ENCODE assay signal across 10 cellular contexts in the genomic region with DNA sequence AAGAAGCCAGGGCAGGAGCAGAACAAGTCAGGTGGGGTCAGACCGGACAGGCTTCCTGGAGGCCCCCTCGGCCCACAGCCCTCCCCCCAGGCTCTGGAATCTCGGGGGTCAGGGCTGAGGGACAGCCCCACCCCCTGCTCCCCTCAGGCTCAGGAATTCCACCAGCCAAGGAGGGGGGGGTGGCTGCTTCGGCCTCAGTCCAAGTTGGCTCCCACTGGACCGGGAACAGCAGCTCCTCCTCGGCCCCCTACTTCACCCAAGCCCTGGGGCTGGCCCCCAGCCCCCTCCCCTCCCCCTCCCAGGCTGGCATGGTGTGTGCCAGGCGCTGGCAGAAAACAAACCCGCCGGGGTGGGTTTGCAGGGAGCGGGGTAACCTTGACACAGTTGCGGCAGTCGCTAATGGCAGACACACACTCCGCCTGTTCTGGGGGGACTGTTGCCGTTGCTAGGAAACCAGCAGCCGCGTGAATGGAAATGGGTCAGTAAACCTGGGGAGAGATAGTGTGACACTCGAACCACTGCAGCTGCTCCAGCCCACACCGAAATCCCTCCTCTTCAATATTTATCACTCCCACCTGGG. TPM values are rescaled to one million over a fixed set of nuclear protein-coding genes. Genes with fewer than 3 reads are reported as not detected.
DNase-seq lines count a peak whose midpoint lies in the region; ATAC-seq and TF ChIP-seq lines count a peak whose summit lies in the region.
"Had no signal": no experiment of that assay in that cellular context is flagged by ENCODE, and none has a peak within 500 bp of the region (broad histone marks: within the 10 kb centered on the region; RNA-seq: fewer than 3 reads in every experiment).

No MANE protein-coding gene starts in this region.

- peaks cover 66% of the 10 kb centered on the region for H3K4me1 Mint-ChIP-seq in glutamatergic neuron (ENCODE audit: low read depth, unreplicated experiment)
- H3K4me1 Mint-ChIP-seq in activated naive CD8-positive, alpha-beta T cell treated with anti-CD3 and anti-CD28 coated beads for 36 hours = peaks cover 15% of the 10 kb centered on the region

- CTCF ChIA-PET in A673 (lab: Charles Lee) = interaction anchor here (0.7 kb wide), 1 partner anchor 905 kb away, joined by 8 read pairs; no protein-coding TSS in a partner anchor

- H3K9me2 ChIP-seq in MM.1S (replicated peaks; ENCODE audit: insufficient read depth, low read length) = no peaks in the 10 kb centered on the region

- H3K4me3 ChIP-seq in A673 (ENCODE audit: low read depth, low read length, poor library complexity, severe bottlenecking) (no peak overlapping the region), MM.1S (ENCODE audit: low read length) (no peak overlapping the region)

- no peaks in the 10 kb centered on the region for H3K27me3 ChIP-seq in A673 (replicated peaks; ENCODE audit: insufficient read depth, low read depth, low read length, poor library complexity)
- H3K27me3 ChIP-seq in MM.1S (replicated peaks; ENCODE audit: insufficient read depth, low read length) = no peaks in the 10 kb centered on the region

- peak overlapping the region; percentile 53 for H3K27ac ChIP-seq in A673 (ENCODE audit: low read depth, low read length, poor library complexity, severe bottlenecking)
- no peak overlapping the region for H3K27ac ChIP-seq in MM.1S (ENCODE audit: low read length)

- H3K4me2 ChIP-seq in MM.1S (ENCODE audit: low read depth, low read length) = no peak overlapping the region

- DNase-seq in A673 (ENCODE audit: low spot score) (no peak), NCI-H2107 treated with DMSO at 0.1 percent for 48 hours (lab: John Stamatoyannopoulos, UW; ENCODE audit: unreplicated experiment) (peak; percentile 22), glutamatergic neuron (no peak), occipital lobe (lab: John Stamatoyannopoulos, UW) (peak; percentile 34), MM.1S (no peak), activated T-cell treated with anti-CD3 and anti-CD28 coated beads for 4 hours (no peak)
- no peak for DNase-seq in activated naive CD8-positive, alpha-beta T cell treated with anti-CD3 and anti-CD28 coated beads for 36 hours
- DNase-seq: activated naive CD4-positive, alpha-beta T cell treated with Interleukin-2 at 50 U/mL for 16 hours; NCI-H226 had no signal

- peaks cover 25% of the 10 kb centered on the region for H3K27me3 Mint-ChIP-seq in glutamatergic neuron (ENCODE audit: unreplicated experiment)
- no peaks in the 10 kb centered on the region for H3K27me3 Mint-ChIP-seq in activated naive CD8-positive, alpha-beta T cell treated with anti-CD3 and anti-CD28 coated beads for 36 hours

- BruUV-seq in A673 (replicated peaks; lab: Mats Ljungman, UMichigan) = no TSS peak

- no peak overlapping the region for H2AFZ ChIP-seq in MM.1S (ENCODE audit: low read length)

- H4K20me1 ChIP-seq in MM.1S (ENCODE audit: insufficient read depth, low read length) = no peaks in the 10 kb centered on the region

- peaks cover 9% of the 10 kb centered on the region for H3K9me3 Mint-ChIP-seq in glutamatergic neuron (ENCODE audit: unreplicated experiment)
- no peaks in the 10 kb centered on the region for H3K9me3 Mint-ChIP-seq in activated naive CD8-positive, alpha-beta T cell treated with anti-CD3 and anti-CD28 coated beads for 36 hours

- no peaks in the 10 kb centered on the region for H3K36me3 ChIP-seq in A673 (ENCODE audit: insufficient read depth, low read length, poor library complexity, severe bottlenecking)
- no peaks in the 10 kb centered on the region for H3K36me3 ChIP-seq in MM.1S (replicated peaks; ENCODE audit: insufficient read depth, low read length)

- peak overlapping the region; percentile 81 for H3K27ac Mint-ChIP-seq in glutamatergic neuron (ENCODE audit: unreplicated experiment)
- no peak overlapping the region for H3K27ac Mint-ChIP-seq in activated naive CD8-positive, alpha-beta T cell treated with anti-CD3 and anti-CD28 coated beads for 36 hours

- H3F3A ChIP-seq in MM.1S (ENCODE audit: insufficient read depth, low read length) = no peaks in the 10 kb centered on the region

- H3K9me3 ChIP-seq in A673 (ENCODE audit: low read depth, low read length, poor library complexity, severe bottlenecking) = no peaks in the 10 kb centered on the region
- H3K9me3 ChIP-seq in MM.1S (replicated peaks; ENCODE audit: insufficient read depth, low read length) = no peaks in the 10 kb centered on the region

- no peak overlapping the region for H3K9ac ChIP-seq in MM.1S (ENCODE audit: low read length)

- peak overlapping the region; percentile 88 for H3K4me3 Mint-ChIP-seq in glutamatergic neuron (ENCODE audit: unreplicated experiment)
- no peak overlapping the region for H3K4me3 Mint-ChIP-seq in activated naive CD8-positive, alpha-beta T cell treated with anti-CD3 and anti-CD28 coated beads for 36 hours

- intact Hi-C loops in A673 (cut with micrococcal nuclease; ENCODE audit: unreplicated experiment) = no loop called here

- no peaks in the 10 kb centered on the region for H3K36me3 Mint-ChIP-seq in glutamatergic neuron (ENCODE audit: unreplicated experiment)
- H3K36me3 Mint-ChIP-seq in activated naive CD8-positive, alpha-beta T cell treated with anti-CD3 and anti-CD28 coated beads for 36 hours = no peaks in the 10 kb centered on the region

- H3K4me1 ChIP-seq in A673 (ENCODE audit: insufficient read depth, low read length, poor library complexity, severe bottlenecking) (peaks cover 61% of the 10 kb centered on the region), MM.1S (ENCODE audit: low read length) (peaks cover 12% of the 10 kb centered on the region)

- no peak for TF ChIP-seq CTCF in A673 (conservative IDR thresholded peaks at IDR 0.05; ENCODE audit: low read depth, low read length)
- no peak for TF ChIP-seq CTCF in glutamatergic neuron (IDR thresholded peaks at IDR 0.05; ENCODE audit: partially characterized antibody, unreplicated experiment)
- no peak for TF ChIP-seq CTCF in MM.1S (IDR thresholded peaks at IDR 0.05; ENCODE audit: low read length)

- no peak for ATAC-seq in HG02763 (IDR thresholded peaks at IDR 0.05; ENCODE audit: unreplicated experiment)

- no peaks in the 10 kb centered on the region for H3K79me2 ChIP-seq in MM.1S (ENCODE audit: low read length)

- POLR2A ChIA-PET in A673 (lab: Charles Lee; ENCODE audit: low non-redundant PET) = no interaction called here

RNA-seq across cellular contexts. Expression of a gene that starts 32.4 kb away (rescaled TPM):
- total RNA-seq in A673 (2021) = 33.2 and 34.2 TPM in 2 replicates
- 131 TPM for total RNA-seq in glutamatergic neuron (ENCODE audit: unreplicated experiment)
- total RNA-seq in occipital lobe = 11.9 TPM
- 10 to 100 TPM; 10.0 to 12.0 TPM for total RNA-seq in activated naive CD8-positive, alpha-beta T cell treated with anti-CD3 and anti-CD28 coated beads for 36 hours

Comparison
In these comparisons a context has a peak if more than half of its experiments do, and no peak if none do; other contexts are left out.
1. DNase-seq: peak in NCI-H2107 treated with DMSO at 0.1 percent for 48 hours (single experiment) and occipital lobe (single experiment); none in A673 (single experiment), glutamatergic neuron (single experiment), MM.1S (single experiment), activated naive CD8-positive, alpha-beta T cell treated with anti-CD3 and anti-CD28 coated beads for 36 hours (single experiment) and activated T-cell treated with anti-CD3 and anti-CD28 coated beads for 4 hours (single experiment).